ENCODE assay signal across 8 cellular contexts in the genomic region with DNA sequence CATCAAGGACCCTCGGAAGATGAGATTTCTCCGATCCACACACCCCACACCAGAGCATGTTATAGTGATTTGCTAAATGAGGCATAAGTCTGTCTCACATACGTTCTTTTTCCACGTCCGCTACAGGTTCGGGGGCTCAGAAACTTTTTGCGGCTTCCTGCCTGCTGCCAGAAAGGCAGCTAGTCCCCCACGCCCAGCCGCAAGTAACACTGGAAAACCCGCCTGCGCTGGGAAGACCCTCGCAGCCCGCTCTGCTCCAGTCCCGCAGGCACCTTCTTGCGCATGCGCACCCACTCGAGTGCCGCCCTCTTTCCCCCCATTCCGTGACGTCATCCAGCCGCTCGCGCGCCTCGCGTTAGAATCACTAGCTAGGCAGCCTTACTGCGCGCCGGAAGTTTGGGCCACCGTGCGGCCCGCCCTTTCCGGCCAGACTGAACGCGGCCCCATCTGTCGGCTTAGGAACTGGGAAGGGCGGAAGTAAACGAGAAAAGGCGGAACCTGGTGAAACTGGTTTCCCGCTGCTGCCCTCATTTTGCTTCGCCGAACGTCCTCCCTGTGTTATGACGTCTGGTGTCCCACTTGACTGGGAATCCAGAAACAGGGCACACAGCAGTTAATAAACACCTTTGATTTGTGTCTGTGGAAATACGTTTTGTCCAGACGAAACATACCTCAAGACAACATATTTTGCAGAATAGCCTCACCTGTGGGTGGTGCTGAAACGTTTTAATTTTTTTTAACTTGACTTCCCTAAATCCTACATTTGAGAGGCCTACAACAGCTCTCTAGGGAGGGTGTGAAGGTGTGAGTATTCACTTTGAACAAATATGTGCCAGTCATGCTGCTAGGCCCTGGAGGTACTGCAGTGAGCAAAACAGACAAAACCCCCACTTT. TPM values are rescaled to one million over a fixed set of nuclear protein-coding genes. Genes with fewer than 3 reads are reported as not detected.
DNase-seq lines count a peak whose midpoint lies in the region; ATAC-seq and TF ChIP-seq lines count a peak whose summit lies in the region.

A gene (minus strand): TSS at position 284 of the 894 bp plus-strand sequence. CDS start 925 bp downstream, outside the sequence.

- ATAC-seq in GM19395 (IDR thresholded peaks at IDR 0.05; ENCODE audit: unreplicated experiment) (peak; percentile 99), HG03558 (IDR thresholded peaks at IDR 0.05; ENCODE audit: extremely low read depth, unreplicated experiment) (peak; percentile 94), left lobe of liver (peak; percentile 92)

- peaks cover 8 to 13% (median 12%) of the 10 kb centered on the region in 3 donors for H3K27me3 Mint-ChIP-seq in CD14-positive monocyte (ENCODE audit: low read depth in 3 of 3)
- peaks cover 15% of the 10 kb centered on the region for H3K27me3 Mint-ChIP-seq in dendritic cell treated with granulocyte-macrophage colony-stimulating factor and Interleukin-4, amounts not matched to agents 40 ng/mL and 50 ng/mL, for 4 days

- peaks cover 28 to 33% of the 10 kb centered on the region in 2 donors for H3K36me3 Mint-ChIP-seq in CD14-positive monocyte
- H3K36me3 Mint-ChIP-seq in dendritic cell treated with granulocyte-macrophage colony-stimulating factor and Interleukin-4, amounts not matched to agents 40 ng/mL and 50 ng/mL, for 4 days (ENCODE audit: low read depth), result peaks cover 27% of the 10 kb centered on the region

- no peaks in the 10 kb centered on the region for H3K9me3 Mint-ChIP-seq in CD14-positive monocyte
- H3K9me3 Mint-ChIP-seq in dendritic cell treated with granulocyte-macrophage colony-stimulating factor and Interleukin-4, amounts not matched to agents 40 ng/mL and 50 ng/mL, for 4 days, result no peaks in the 10 kb centered on the region

- peaks cover 23% of the 10 kb centered on the region for H3K4me1 Mint-ChIP-seq in CD14-positive monocyte
- peaks cover 19% of the 10 kb centered on the region for H3K4me1 Mint-ChIP-seq in dendritic cell treated with granulocyte-macrophage colony-stimulating factor and Interleukin-4, amounts not matched to agents 40 ng/mL and 50 ng/mL, for 4 days (ENCODE audit: low read depth)

- DNase-seq in CD14-positive monocyte (ENCODE audit: low spot score), result peak; percentile 99
- peak; percentile 97 for DNase-seq in NCI-H748 (lab: John Stamatoyannopoulos, UW; ENCODE audit: unreplicated experiment)
- DNase-seq in activated CD4-positive, alpha-beta T cell treated with anti-CD3 and anti-CD28 coated beads, Interleukin-2, amount 50 U/mL, for 24 hours (ENCODE audit: low read depth in 1 of 2, low spot score in 1 of 2), result peak; percentile 100
- DNase-seq in left lobe of liver (ENCODE audit: low spot score), result peak; percentile 99
- peak; percentile 99 to 100 for DNase-seq in stimulated activated CD4-positive, alpha-beta T cell treated with anti-CD3 and anti-CD28 coated beads, Interleukin-2, amount 100 ng/mL, for 24 hours

- intact Hi-C loops in CD14-positive monocyte (cut with micrococcal nuclease), result no loop called here
- intact Hi-C loops in dendritic cell treated with granulocyte-macrophage colony-stimulating factor and Interleukin-4, amounts not matched to agents 40 ng/mL and 50 ng/mL, for 4 days (cut with micrococcal nuclease), result loop anchor here (1.0 to 2.0 kb wide), 2 partner anchors 14 to 42 kb away; a partner anchor contains a TSS

- TF ChIP-seq CTCF in CD14-positive monocyte (IDR thresholded peaks at IDR 0.05), result no peak

- H3K4me3 Mint-ChIP-seq in CD14-positive monocyte, result peak within 1 kb of the TSS; percentile 90 to 97
- peak within 1 kb of the TSS; percentile 97 for H3K4me3 Mint-ChIP-seq in dendritic cell treated with granulocyte-macrophage colony-stimulating factor and Interleukin-4, amounts not matched to agents 40 ng/mL and 50 ng/mL, for 4 days

- peak within 1 kb of the TSS; percentile 96 to 99 (median 98) for H3K27ac Mint-ChIP-seq in CD14-positive monocyte
- peak within 1 kb of the TSS; percentile 96 for H3K27ac Mint-ChIP-seq in dendritic cell treated with granulocyte-macrophage colony-stimulating factor and Interleukin-4, amounts not matched to agents 40 ng/mL and 50 ng/mL, for 4 days

RNA-seq across cellular contexts. Expression of the gene that starts here (rescaled TPM):
- polyA plus RNA-seq in CD14-positive monocyte, result under 1 TPM; 0.07 to 0.19 TPM
- 1.3 TPM for total RNA-seq in left lobe of liver

Comparison
In these comparisons a context has a peak if more than half of its experiments do, and no peak if none do; other contexts are left out.
1. Peak in every context shown above with its lines: DNase-seq and ATAC-seq.
2. Peak in DNase-seq in CD14-positive monocyte; RNA of the gene not detected or under 1 TPM.